In the genomic region with DNA sequence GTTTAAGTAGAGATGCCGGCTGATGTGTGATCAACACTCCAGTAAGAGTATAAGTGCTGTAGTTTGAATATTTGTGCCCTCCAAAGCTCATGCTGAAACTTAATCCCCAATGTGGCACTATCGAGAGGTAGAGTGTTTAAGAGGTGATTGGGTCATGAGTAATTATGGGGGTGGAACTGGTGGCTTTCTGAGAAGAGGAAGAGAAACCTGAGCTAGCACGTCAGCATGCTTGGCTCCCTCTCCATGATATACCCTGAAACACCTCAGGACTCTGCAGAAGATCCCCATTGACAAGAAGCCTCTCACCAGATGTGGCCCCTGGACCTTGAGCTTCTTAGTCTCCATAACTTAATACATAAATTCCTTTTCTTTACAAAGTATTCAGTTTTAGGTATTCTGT, we compare ENCODE assay signal across 12 cellular contexts.
A peak's percentile ranks its signal among the peaks of the same experiment; 100 is the strongest.
DNase-seq lines count a peak whose midpoint lies in the region; ATAC-seq and TF ChIP-seq lines count a peak whose summit lies in the region.
"Had no signal": no experiment of that assay in that cellular context is flagged by ENCODE, and none has a peak within 500 bp of the region (broad histone marks: within the 10 kb centered on the region; RNA-seq: fewer than 3 reads in every experiment).

No MANE protein-coding gene starts in this region.

- no peaks in the 10 kb centered on the region for H3K4me1 ChIP-seq in MM.1S (ENCODE audit: low read length)

- H3K79me2 ChIP-seq in MM.1S (ENCODE audit: low read length) = no peaks in the 10 kb centered on the region

- H3K9ac ChIP-seq in MM.1S (ENCODE audit: low read length) = no peak overlapping the region

- H3K27ac ChIP-seq in MM.1S (ENCODE audit: low read length) = no peak overlapping the region
- H3K27ac ChIP-seq: dorsolateral prefrontal cortex had no signal

- no peaks in the 10 kb centered on the region for H3K27me3 ChIP-seq in MM.1S (replicated peaks; ENCODE audit: insufficient read depth, low read length)
- H3K27me3 ChIP-seq: dorsolateral prefrontal cortex had no signal

- H3K9me3 ChIP-seq in MM.1S (replicated peaks; ENCODE audit: insufficient read depth, low read length) = no peaks in the 10 kb centered on the region

- H3K4me2 ChIP-seq in MM.1S (ENCODE audit: low read depth, low read length) = no peak overlapping the region

- DNase-seq in astrocyte of the hippocampus (ENCODE audit: low read depth, low spot score) = peak; percentile 14
- no peak for DNase-seq in MM.1S
- DNase-seq in mucosa of gallbladder (ENCODE audit: low spot score) = no peak
- DNase-seq in HT-29 (ENCODE audit: low spot score) = no peak
- DNase-seq in HUDEP-2 (lab: John Stamatoyannopoulos, UW; ENCODE audit: unreplicated experiment in 76 of 76) = no peak
- DNase-seq: activated CD8-positive, alpha-beta memory T cell treated with anti-CD3 and anti-CD28 coated beads, Interleukin-2, amount 50 U/mL, for 48 hours; dorsolateral prefrontal cortex; occipital lobe had no signal

- no peaks in the 10 kb centered on the region for H3F3A ChIP-seq in MM.1S (ENCODE audit: insufficient read depth, low read length)

- TF ChIP-seq CTCF in MM.1S (IDR thresholded peaks at IDR 0.05; ENCODE audit: low read length) = no peak

- no peaks in the 10 kb centered on the region for H3K36me3 ChIP-seq in MM.1S (replicated peaks; ENCODE audit: insufficient read depth, low read length)

- ATAC-seq in GM18909 (IDR thresholded peaks at IDR 0.05; ENCODE audit: poor library complexity, unreplicated experiment) (peak; percentile 99), HG02571 (IDR thresholded peaks at IDR 0.05; ENCODE audit: unreplicated experiment) (peak; percentile 92), HG03520 (IDR thresholded peaks at IDR 0.05; ENCODE audit: unreplicated experiment) (peak; percentile 96)
- ATAC-seq: K562 had no signal

- no peak overlapping the region for H3K4me3 ChIP-seq in MM.1S (ENCODE audit: low read length)
- H3K4me3 ChIP-seq: dorsolateral prefrontal cortex, K562 had no signal

- H3K9me2 ChIP-seq in MM.1S (replicated peaks; ENCODE audit: insufficient read depth, low read length) = no peaks in the 10 kb centered on the region

- H4K20me1 ChIP-seq in MM.1S (ENCODE audit: insufficient read depth, low read length) = no peaks in the 10 kb centered on the region

- no peak overlapping the region for H2AFZ ChIP-seq in MM.1S (ENCODE audit: low read length)
